In the genomic region with DNA sequence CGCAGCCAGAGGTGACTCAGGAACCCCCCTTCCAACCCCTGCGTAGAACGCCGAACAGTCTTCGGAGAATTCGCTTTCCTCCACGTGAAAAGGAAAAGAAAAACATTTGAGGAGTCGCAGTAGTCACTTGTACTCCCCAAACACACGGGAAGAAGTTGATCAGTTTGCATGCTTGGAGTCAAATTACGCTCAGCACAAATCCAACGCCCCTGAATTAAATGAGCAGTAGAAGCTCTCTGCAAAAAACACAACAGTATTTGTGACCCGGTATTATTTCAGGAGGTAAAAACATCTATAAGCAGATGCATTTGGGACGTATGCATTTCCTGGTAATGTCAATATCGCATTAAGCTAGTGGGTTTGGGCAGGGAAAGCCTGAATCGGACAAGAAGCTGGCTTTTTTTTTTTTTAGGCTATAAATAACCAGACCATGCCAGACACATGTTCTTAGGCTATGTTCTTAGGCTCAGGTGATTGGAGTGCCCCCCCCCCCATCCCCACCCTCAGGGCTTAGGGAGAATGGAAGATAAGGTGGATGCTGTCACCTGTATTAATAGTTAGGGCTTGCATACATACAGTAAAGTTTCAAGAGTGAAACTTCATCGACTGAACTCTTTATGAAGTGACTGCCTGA, we compare ENCODE assay signal across 8 cellular contexts. TPM values are rescaled to one million over a fixed set of nuclear protein-coding genes. Genes with fewer than 3 reads are reported as not detected.
A peak's percentile ranks its signal among the peaks of the same experiment; 100 is the strongest.
DNase-seq lines count a peak whose midpoint lies in the region; ATAC-seq and TF ChIP-seq lines count a peak whose summit lies in the region.

No MANE protein-coding gene starts in this region.

- H3K27me3 Mint-ChIP-seq in natural killer cell (ENCODE audit: low read depth in 2 of 2) = peaks cover 2 to 7% of the 10 kb centered on the region in 2 donors

- intact Hi-C loops in natural killer cell (cut with micrococcal nuclease) = loop anchor here (2.0 to 10.0 kb wide), 5 partner anchors 206 to 1224 kb away; a partner anchor contains a TSS

- no peak for DNase-seq in SK-N-MC (ENCODE audit: low read depth, low spot score)
- DNase-seq in epithelial cell of esophagus (ENCODE audit: low read depth) = peak; percentile 30
- DNase-seq in natural killer cell = no peak

- H3K36me3 ChIP-seq in SK-N-MC (ENCODE audit: insufficient read depth, low read length) = no peaks in the 10 kb centered on the region

- H3K9me3 ChIP-seq in SK-N-MC (ENCODE audit: low read depth, low read length) = no peaks in the 10 kb centered on the region

- peak overlapping the region; percentile 98 for H3K4me3 Mint-ChIP-seq in natural killer cell

- ATAC-seq in GM18511 (IDR thresholded peaks at IDR 0.05; ENCODE audit: unreplicated experiment) (peak; percentile 10), natural killer cell (no peak), GM21723 (IDR thresholded peaks at IDR 0.05; ENCODE audit: unreplicated experiment) (no peak), HG02973 (IDR thresholded peaks at IDR 0.05; ENCODE audit: unreplicated experiment) (no peak), HG02970 (IDR thresholded peaks at IDR 0.05; ENCODE audit: low FRiP score, unreplicated experiment) (no peak)

- H3K27ac ChIP-seq in 22Rv1 = 0 out of 2 replicates have a peak overlapping the region, but pooled peaks have one; percentile 38
- H3K27ac ChIP-seq in SK-N-MC = peak overlapping the region; percentile 34; the same call in 1 of the 2 replicates

- H3K9me3 Mint-ChIP-seq in natural killer cell = no peaks in the 10 kb centered on the region

- H3K4me3 ChIP-seq in SK-N-MC = peak overlapping the region; percentile 87
- H3K4me3 ChIP-seq in epithelial cell of esophagus (ENCODE audit: low read length) = peak overlapping the region; percentile 88

- peak overlapping the region; percentile 90 to 98 for H3K27ac Mint-ChIP-seq in natural killer cell

- peak overlapping the region; percentile 80 for H3K9ac ChIP-seq in SK-N-MC (ENCODE audit: insufficient read length)

- peaks cover 44 to 46% of the 10 kb centered on the region in 2 donors for H3K4me1 Mint-ChIP-seq in natural killer cell

- TF ChIP-seq CTCF in 22Rv1 (IDR thresholded peaks at IDR 0.05) = no peak
- TF ChIP-seq CTCF in epithelial cell of esophagus (IDR thresholded peaks at IDR 0.05; ENCODE audit: insufficient read depth, low read depth, low read length, missing control alignments) = no peak
- TF ChIP-seq CTCF in natural killer cell (IDR thresholded peaks at IDR 0.05) = no peak

- H3K36me3 Mint-ChIP-seq in natural killer cell = no peaks in the 10 kb centered on the region

RNA-seq across cellular contexts. Expression of a gene that starts 0.9 kb away (rescaled TPM):
- 10 to 100 TPM; 28.9 to 35.1 (median 33.1) TPM for total RNA-seq in natural killer cell
